In genomic region chr21:14531927-14532326, GRCh38 we compare ENCODE assay signal across 15 cellular contexts.
DNase-seq lines count a peak whose midpoint lies in the region; ATAC-seq and TF ChIP-seq lines count a peak whose summit lies in the region.
"Had no signal": no experiment of that assay in that cellular context is flagged by ENCODE, and none has a peak within 500 bp of the region (broad histone marks: within the 10 kb centered on the region; RNA-seq: fewer than 3 reads in every experiment).

No MANE protein-coding gene starts in this region.

- H3K9me3 ChIP-seq in RWPE2 (ENCODE audit: severe bottlenecking), result no peaks in the 10 kb centered on the region
- H3K9me3 ChIP-seq: BE2C, pancreas, thoracic aorta had no signal

- peak; percentile 23 for DNase-seq in stimulated activated CD4-positive, alpha-beta T cell treated with anti-CD3 and anti-CD28 coated beads, Interleukin-1b, Interleukin-23, amount 100 ng/mL, for 48 hours
- no peak for DNase-seq in stimulated activated CD4-positive, alpha-beta T cell treated with anti-CD3 and anti-CD28 coated beads, Interleukin-2, amount 100 ng/mL, for 48 hours
- DNase-seq in RWPE2 (ENCODE audit: low spot score) (no peak), LoVo (ENCODE audit: low spot score) (no peak)
- no peak for DNase-seq in effector memory CD8-positive, alpha-beta T cell
- peak in 1 of 2 donors; percentile 37 for DNase-seq in stimulated activated naive CD8-positive, alpha-beta T cell treated with anti-CD3 and anti-CD28 coated beads, Interleukin-15, amount 100 ng/mL, for 72 hours
- DNase-seq: BE2C, midbrain, NCI-H2081 treated with DMSO at 0.1 percent for 48 hours, pancreas, T-helper 9 cell had no signal

- no peaks in the 10 kb centered on the region for H3K27me3 Mint-ChIP-seq in effector memory CD8-positive, alpha-beta T cell
- H3K27me3 Mint-ChIP-seq in stimulated activated naive CD8-positive, alpha-beta T cell treated with anti-CD3 and anti-CD28 coated beads, Interleukin-15, amount 100 ng/mL, for 72 hours, result no peaks in the 10 kb centered on the region

- peak overlapping the region; percentile 92 for H3K27ac ChIP-seq in RWPE2 (ENCODE audit: poor library complexity, severe bottlenecking)
- H3K27ac ChIP-seq: pancreas, thoracic aorta had no signal

- peaks cover 41 to 59% of the 10 kb centered on the region in 2 donors for H3K4me1 Mint-ChIP-seq in effector memory CD8-positive, alpha-beta T cell (ENCODE audit: low read depth in 2 of 2)
- peaks cover 80% of the 10 kb centered on the region for H3K4me1 Mint-ChIP-seq in stimulated activated naive CD8-positive, alpha-beta T cell treated with anti-CD3 and anti-CD28 coated beads, Interleukin-15, amount 100 ng/mL, for 72 hours

- H3K4me1 ChIP-seq in RWPE2 (ENCODE audit: insufficient read depth, poor library complexity, severe bottlenecking), result peaks cover 24% of the 10 kb centered on the region
- H3K4me1 ChIP-seq: BE2C, pancreas had no signal

- no peak overlapping the region for H3K4me3 ChIP-seq in RWPE2 (ENCODE audit: severe bottlenecking)
- H3K4me3 ChIP-seq: pancreas, skin epidermis, thoracic aorta had no signal

- peaks cover 0 to 2% of the 10 kb centered on the region in 2 donors for H3K9me3 Mint-ChIP-seq in effector memory CD8-positive, alpha-beta T cell
- peaks cover 8 to 10% of the 10 kb centered on the region in 2 donors for H3K9me3 Mint-ChIP-seq in stimulated activated naive CD8-positive, alpha-beta T cell treated with anti-CD3 and anti-CD28 coated beads, Interleukin-15, amount 100 ng/mL, for 72 hours

- H3K27ac Mint-ChIP-seq in effector memory CD8-positive, alpha-beta T cell, result peak overlapping the region; percentile 77 to 100
- peak overlapping the region; percentile 72 to 94 for H3K27ac Mint-ChIP-seq in stimulated activated naive CD8-positive, alpha-beta T cell treated with anti-CD3 and anti-CD28 coated beads, Interleukin-15, amount 100 ng/mL, for 72 hours

- H3K4me3 Mint-ChIP-seq in effector memory CD8-positive, alpha-beta T cell, result peak overlapping the region; percentile 3 to 40
- peak overlapping the region; percentile 73 to 84 for H3K4me3 Mint-ChIP-seq in stimulated activated naive CD8-positive, alpha-beta T cell treated with anti-CD3 and anti-CD28 coated beads, Interleukin-15, amount 100 ng/mL, for 72 hours

- no peaks in the 10 kb centered on the region for H3K27me3 ChIP-seq in RWPE2 (ENCODE audit: insufficient read depth, poor library complexity, severe bottlenecking)
- H3K27me3 ChIP-seq: BE2C, pancreas had no signal

- no peak for TF ChIP-seq CTCF in RWPE2 (IDR thresholded peaks at IDR 0.05; ENCODE audit: poor library complexity, severe bottlenecking)

- peaks cover 13% of the 10 kb centered on the region for H3K36me3 Mint-ChIP-seq in effector memory CD8-positive, alpha-beta T cell (ENCODE audit: insufficient read depth)

- ATAC-seq in RWPE2 (ENCODE audit: low read depth) (no peak), HG03432 (IDR thresholded peaks at IDR 0.05; ENCODE audit: unreplicated experiment) (no peak), GM19328 (IDR thresholded peaks at IDR 0.05; ENCODE audit: unreplicated experiment) (no peak)
- ATAC-seq in effector memory CD8-positive, alpha-beta T cell (replicated peaks), result no peak
- peak; percentile 26 for ATAC-seq in stimulated activated naive CD8-positive, alpha-beta T cell treated with anti-CD3 and anti-CD28 coated beads, Interleukin-15, amount 100 ng/mL, for 72 hours
- ATAC-seq: pancreas had no signal

- H3K36me3 ChIP-seq in RWPE2 (ENCODE audit: low read depth), result no peaks in the 10 kb centered on the region
- H3K36me3 ChIP-seq: BE2C, pancreas, thoracic aorta had no signal
